ENCODE assay signal across 1 cellular context in genomic region chr6:31441368-31442267, GRCh38.
TF ChIP-seq lines count a peak whose summit lies in the region.

No MANE protein-coding gene starts in this region.

TF ChIP-seq in HepG2, 621 proteins besides CTCF, POLR2A, EP300 and RAD21 (continued from another document and continues in another):
- no peak for TF ChIP-seq ZNF609 (CRISPR knock-in tag; IDR thresholded peaks at IDR 0.05; ENCODE audit: borderline replicate concordance)
- no peak for TF ChIP-seq ZMAT5 (CRISPR knock-in tag; IDR thresholded peaks at IDR 0.05; ENCODE audit: borderline replicate concordance, low read depth)
- no peak for TF ChIP-seq ARID5B (CRISPR knock-in tag; IDR thresholded peaks at IDR 0.05)
- TF ChIP-seq NBN (conservative IDR thresholded peaks at IDR 0.05) = no peak
- TF ChIP-seq BATF2 (CRISPR knock-in tag; IDR thresholded peaks at IDR 0.05) = no peak
- no peak for TF ChIP-seq STAT5B (CRISPR knock-in tag; IDR thresholded peaks at IDR 0.05)
- no peak for TF ChIP-seq U2AF1 (optimal IDR thresholded peaks at IDR 0.05; ENCODE audit: low read depth, low read length)
- no peak for TF ChIP-seq MZF1 (CRISPR knock-in tag; IDR thresholded peaks at IDR 0.05; ENCODE audit: borderline replicate concordance)
- no peak for TF ChIP-seq E2F2 (CRISPR knock-in tag; IDR thresholded peaks at IDR 0.05; ENCODE audit: borderline replicate concordance)
- 0 out of 2 replicates have a peak, but pooled peaks have one; percentile 58 for TF ChIP-seq HNF1B (CRISPR knock-in tag; IDR thresholded peaks at IDR 0.05)
- TF ChIP-seq ZNF33B (CRISPR knock-in tag; IDR thresholded peaks at IDR 0.05) = no peak; the same call in 1 of the 2 replicates
- no peak for TF ChIP-seq SMARCC2 (IDR thresholded peaks at IDR 0.05)
- TF ChIP-seq SIN3A (IDR thresholded peaks at IDR 0.05; ENCODE audit: borderline replicate concordance, low read depth, low read length) = no peak
- no peak for TF ChIP-seq ZNF430 (CRISPR knock-in tag; IDR thresholded peaks at IDR 0.05)
- TF ChIP-seq ATM (IDR thresholded peaks at IDR 0.05; ENCODE audit: borderline replicate concordance) = no peak
- TF ChIP-seq ARNT (IDR thresholded peaks at IDR 0.05) = no peak
- no peak for TF ChIP-seq DMAP1 (CRISPR knock-in tag; IDR thresholded peaks at IDR 0.05)
- TF ChIP-seq ZBTB10 (CRISPR knock-in tag; IDR thresholded peaks at IDR 0.05; ENCODE audit: borderline replicate concordance) = peak; percentile 80; the same call in 1 of the 2 replicates
- peak; percentile 41; the same call in 1 of the 2 replicates for TF ChIP-seq ZNF574 (CRISPR knock-in tag; IDR thresholded peaks at IDR 0.05)
- no peak for TF ChIP-seq ATF2 (CRISPR knock-in tag; IDR thresholded peaks at IDR 0.05)
- TF ChIP-seq GMEB2 (CRISPR knock-in tag; IDR thresholded peaks at IDR 0.05; ENCODE audit: low read depth) = no peak
- TF ChIP-seq RNF2 (conservative IDR thresholded peaks at IDR 0.05; ENCODE audit: low read depth) = no peak
- TF ChIP-seq SAP130 (CRISPR knock-in tag; IDR thresholded peaks at IDR 0.05; ENCODE audit: low read depth) = peak; percentile 47; the same call in 1 of the 2 replicates
- no peak for TF ChIP-seq ZNF710 (CRISPR knock-in tag; IDR thresholded peaks at IDR 0.05; ENCODE audit: borderline replicate concordance)
- TF ChIP-seq KDM6A (CRISPR knock-in tag; IDR thresholded peaks at IDR 0.05; ENCODE audit: low read depth) = no peak
- TF ChIP-seq MIER3 (CRISPR knock-in tag; IDR thresholded peaks at IDR 0.05; ENCODE audit: borderline replicate concordance) = peak; percentile 26; the same call in 1 of the 2 replicates
- no peak for TF ChIP-seq ATF3 (CRISPR knock-in tag; IDR thresholded peaks at IDR 0.05)
- TF ChIP-seq RARG (CRISPR knock-in tag; IDR thresholded peaks at IDR 0.05; ENCODE audit: low read depth) = no peak
- no peak for TF ChIP-seq ZNF235 (CRISPR knock-in tag; IDR thresholded peaks at IDR 0.05; ENCODE audit: borderline replicate concordance)
